In genomic region chr3:101377209-101377608, GRCh38 we compare ENCODE assay signal across 22 cellular contexts. TPM values are rescaled to one million over a fixed set of nuclear protein-coding genes. Genes with fewer than 3 reads are reported as not detected.
DNase-seq lines count a peak whose midpoint lies in the region; ATAC-seq and TF ChIP-seq lines count a peak whose summit lies in the region.
"Had no signal": no experiment of that assay in that cellular context is flagged by ENCODE, and none has a peak within 500 bp of the region (broad histone marks: within the 10 kb centered on the region; RNA-seq: fewer than 3 reads in every experiment).

No MANE protein-coding gene starts in this region.

- DNase-seq in left ventricle myocardium inferior (no peak), right atrium auricular region (ENCODE audit: low spot score) (no peak), astrocyte of the hippocampus (ENCODE audit: low read depth, low spot score) (peak; percentile 9), mesenchymal stem cell (no peak), T1000 (lab: John Stamatoyannopoulos, UW) (no peak), dorsolateral prefrontal cortex (no peak), left colon (no peak)
- no peak for DNase-seq in activated naive CD4-positive, alpha-beta T cell treated with anti-CD3 and anti-CD28 coated beads, Interleukin-2, amount 50 U/mL, for 72 hours (ENCODE audit: low spot score in 2 of 2)
- DNase-seq: activated CD4-positive, alpha-beta T cell treated with anti-CD3 and anti-CD28 coated beads, Interleukin-2, amount 50 U/mL, for 1 hour; caudate nucleus; EL; kidney glomerular epithelial cell; NCI-H187; NCI-H774; OCI-M1; SIG-M5; stimulated activated CD4-positive, alpha-beta T cell treated with anti-CD3 and anti-CD28 coated beads, Interleukin-12 subunit alpha, Interleukin-12 subunit beta, amount 100 ng/mL, for 4 hours; T-helper 1 cell; upper lobe of right lung had no signal

- H3K18ac ChIP-seq in mesenchymal stem cell (ENCODE audit: low read depth in 1 of 2, low read length in 2 of 2), result no peak overlapping the region

- H4K91ac ChIP-seq in mesenchymal stem cell (ENCODE audit: low read length), result no peak overlapping the region

- H3K27me3 ChIP-seq in left ventricle myocardium inferior (ENCODE audit: low read depth) (no peaks in the 10 kb centered on the region), right atrium auricular region (no peaks in the 10 kb centered on the region), mesenchymal stem cell (ENCODE audit: control insufficient read depth in 1 of 2, insufficient read depth in 1 of 2, low read length in 2 of 2) (no peaks in the 10 kb centered on the region), dorsolateral prefrontal cortex (no peaks in the 10 kb centered on the region)
- H3K27me3 ChIP-seq: upper lobe of right lung had no signal

- peaks cover 0 to 14% of the 10 kb centered on the region in 2 donors for H3K36me3 Mint-ChIP-seq in activated naive CD4-positive, alpha-beta T cell treated with anti-CD3 and anti-CD28 coated beads, Interleukin-2, amount 50 U/mL, for 72 hours
- H3K36me3 Mint-ChIP-seq: IgD-negative memory B cell had no signal

- H3K9me3 ChIP-seq in left ventricle myocardium inferior (replicated peaks) (peaks cover 12% of the 10 kb centered on the region), right atrium auricular region (peaks cover 0 to 6% of the 10 kb centered on the region in 2 donors), mesenchymal stem cell (ENCODE audit: control insufficient read depth, low read length) (peaks cover 17% of the 10 kb centered on the region)
- H3K9me3 ChIP-seq: upper lobe of right lung had no signal

- H3K36me3 ChIP-seq in left ventricle myocardium inferior (no peaks in the 10 kb centered on the region), right atrium auricular region (no peaks in the 10 kb centered on the region), mesenchymal stem cell (ENCODE audit: control insufficient read depth in 1 of 2, insufficient read depth in 2 of 2, low read depth in 1 of 2, low read length in 2 of 2) (no peaks in the 10 kb centered on the region)
- H3K36me3 ChIP-seq: upper lobe of right lung had no signal

- 65% methylated on average over 3 of the region's 4 CpGs for WGBS in mesenchymal stem cell

- H3K27ac ChIP-seq in left ventricle myocardium inferior (replicated peaks) (peak overlapping the region; percentile 78), right atrium auricular region (peak overlapping the region in 1 of 2 donors; percentile 72), mesenchymal stem cell (ENCODE audit: low read length, poor library complexity, severe bottlenecking) (peak overlapping the region; percentile 76), dorsolateral prefrontal cortex (peak overlapping the region in 2 of 59 donors; percentile 15 to 29)
- H3K27ac ChIP-seq: A549, upper lobe of right lung, VCaP had no signal

- no peak overlapping the region for H2BK15ac ChIP-seq in mesenchymal stem cell (ENCODE audit: low read depth, poor library complexity, severe bottlenecking)

- H3K27ac Mint-ChIP-seq in activated naive CD4-positive, alpha-beta T cell treated with anti-CD3 and anti-CD28 coated beads, Interleukin-2, amount 50 U/mL, for 72 hours, result no peak overlapping the region

- no peak for ATAC-seq in activated naive CD4-positive, alpha-beta T cell treated with anti-CD3 and anti-CD28 coated beads, Interleukin-2, amount 50 U/mL, for 72 hours
- no peak for ATAC-seq in left colon
- ATAC-seq: A549, upper lobe of right lung had no signal

- no peak overlapping the region for H2BK12ac ChIP-seq in mesenchymal stem cell (ENCODE audit: low read length in 2 of 2)

- H3K4me1 ChIP-seq in left ventricle myocardium inferior (peaks cover 42% of the 10 kb centered on the region), right atrium auricular region (peaks cover 0 to 19% of the 10 kb centered on the region in 2 donors), mesenchymal stem cell (ENCODE audit: control insufficient read depth, insufficient read depth, low read depth, low read length) (no peaks in the 10 kb centered on the region)
- H3K4me1 ChIP-seq: A549 had no signal

- no peak overlapping the region for H2BK120ac ChIP-seq in mesenchymal stem cell (ENCODE audit: low read depth, low read length)

- H3K4ac ChIP-seq in mesenchymal stem cell (ENCODE audit: low read depth in 1 of 2, low read length in 2 of 2), result no peak overlapping the region

- no peak for TF ChIP-seq CTCF in left ventricle myocardium inferior (IDR thresholded peaks at IDR 0.05; ENCODE audit: borderline replicate concordance)
- no peak for TF ChIP-seq CTCF in right atrium auricular region (IDR thresholded peaks at IDR 0.05)
- no peak for TF ChIP-seq CTCF in dorsolateral prefrontal cortex (IDR thresholded peaks at IDR 0.05 in 54 of 56, conservative IDR thresholded peaks at IDR 0.05 in 2 of 56; ENCODE audit: low read depth in 1 of 56, partially characterized antibody in 56 of 56)

- H3K4me2 ChIP-seq in mesenchymal stem cell (ENCODE audit: low read length, poor library complexity, severe bottlenecking), result no peak overlapping the region
- H3K4me2 ChIP-seq: A549 had no signal

- H2AK5ac ChIP-seq in mesenchymal stem cell (ENCODE audit: low read length, severe bottlenecking), result no peak overlapping the region

- no peak overlapping the region for H4K8ac ChIP-seq in mesenchymal stem cell (ENCODE audit: low read length)

- intact Hi-C loops in left ventricle myocardium inferior (cut with micrococcal nuclease), result loop anchor here (10.0 kb wide), 1 partner anchor 152 kb away; no protein-coding TSS in a partner anchor
- intact Hi-C loops in dorsolateral prefrontal cortex (cut with DNase I), result no loop called here
- intact Hi-C loops in left colon (cut with DNase I, micrococcal nuclease), result no loop called here

- H3K9me3 Mint-ChIP-seq in activated naive CD4-positive, alpha-beta T cell treated with anti-CD3 and anti-CD28 coated beads, Interleukin-2, amount 50 U/mL, for 72 hours, result peaks cover 0 to 5% of the 10 kb centered on the region in 2 donors
- H3K9me3 Mint-ChIP-seq: IgD-negative memory B cell had no signal

- no peak overlapping the region for H3K23ac ChIP-seq in mesenchymal stem cell (ENCODE audit: low read length in 2 of 2)

- H3K79me1 ChIP-seq in mesenchymal stem cell (replicated peaks; ENCODE audit: low read length, poor library complexity, severe bottlenecking), result peaks cover 6% of the 10 kb centered on the region

- H3K9ac ChIP-seq in mesenchymal stem cell (ENCODE audit: low read length), result no peak overlapping the region

- H3K4me3 ChIP-seq in left ventricle myocardium inferior (peak overlapping the region; percentile 7), right atrium auricular region (no peak overlapping the region), mesenchymal stem cell (ENCODE audit: insufficient read depth in 1 of 2, low read depth in 1 of 2, low read length in 2 of 2) (no peak overlapping the region), dorsolateral prefrontal cortex (no peak overlapping the region)
- H3K4me3 ChIP-seq: A549, upper lobe of right lung had no signal

- no peak overlapping the region for H2BK5ac ChIP-seq in mesenchymal stem cell (ENCODE audit: low read depth, low read length, poor library complexity, severe bottlenecking)

- no peak overlapping the region for H2AFZ ChIP-seq in mesenchymal stem cell (ENCODE audit: low read depth, low read length)

- no peak overlapping the region for H3K14ac ChIP-seq in mesenchymal stem cell (ENCODE audit: low read length in 2 of 2)

RNA-seq across cellular contexts. Expression of gene IMPG2, which starts 56.8 kb away (rescaled TPM):
- total RNA-seq in left ventricle myocardium inferior, result 0.11 TPM
- total RNA-seq in right atrium auricular region, result under 1 TPM; 0.15 to 0.43 TPM
- 0.10 TPM for polyA plus RNA-seq in mesenchymal stem cell (2013, experiment 1 of 2)
- 0.11 TPM for polyA plus RNA-seq in mesenchymal stem cell (2013, experiment 2 of 2)
- total RNA-seq in activated naive CD4-positive, alpha-beta T cell treated with anti-CD3 and anti-CD28 coated beads, Interleukin-2, amount 50 U/mL, for 72 hours, result under 1 TPM; 0.09 to 0.45 TPM
- total RNA-seq in dorsolateral prefrontal cortex, result 1 to 10 TPM in 87 of 120 experiments, under 1 TPM in 33; 0.39 to 1.8 (median 1.1) TPM
- under 1 TPM in 1 of 2 donors, not detected in 1; 0.11 TPM for total RNA-seq in left colon
